ENCODE assay signal across 36 cellular contexts in genomic region chrY:20586161-20586560, GRCh38. TPM values are rescaled to one million over a fixed set of nuclear protein-coding genes. Genes with fewer than 3 reads are reported as not detected.
"Had no signal": no experiment of that assay in that cellular context is flagged by ENCODE, and none has a peak within 500 bp of the region (broad histone marks: within the 10 kb centered on the region; RNA-seq: fewer than 3 reads in every experiment).

No MANE protein-coding gene starts in this region.

- H3K4me3 Mint-ChIP-seq: activated naive CD8-positive, alpha-beta T cell; activated T-cell treated with anti-CD3 and anti-CD28 coated beads, Interleukin-2, amount 50 U/mL, for 24 hours; immature natural killer cell; mesothelial cell of epicardium; naive B cell; nephron progenitor cell; stimulated activated effector memory CD8-positive, alpha-beta T cell treated with anti-CD3 and anti-CD28 coated beads, Interleukin-12 subunit alpha, Interleukin-12 subunit beta, amount 100 ng/mL, for 72 hours had no signal

- H3K9me3 Mint-ChIP-seq: activated T-cell treated with anti-CD3 and anti-CD28 coated beads, Interleukin-2, amount 50 U/mL, for 24 hours; immature natural killer cell; mesothelial cell of epicardium; naive B cell; nephron progenitor cell; stimulated activated effector memory CD8-positive, alpha-beta T cell treated with anti-CD3 and anti-CD28 coated beads, Interleukin-12 subunit alpha, Interleukin-12 subunit beta, amount 100 ng/mL, for 72 hours had no signal

- H3K27ac ChIP-seq: brain microvascular endothelial cell, foreskin keratinocyte, heart left ventricle, neutrophil, ovary, stomach, thyroid gland, upper lobe of left lung, VCaP had no signal

- H3K27me3 Mint-ChIP-seq: activated naive CD8-positive, alpha-beta T cell; activated T-cell treated with anti-CD3 and anti-CD28 coated beads, Interleukin-2, amount 50 U/mL, for 24 hours; naive B cell; progenitor cell of endocrine pancreas had no signal

- H3K4me3 ChIP-seq: heart left ventricle, ovary, stomach, thyroid gland, upper lobe of left lung had no signal

- H3K36me3 ChIP-seq: brain microvascular endothelial cell, ovary, thyroid gland, upper lobe of left lung had no signal

- FAIRE-seq: endothelial cell of umbilical vein, kidney, small intestine, TTC549 had no signal

- H3K27me3 ChIP-seq: brain microvascular endothelial cell, foreskin keratinocyte, heart left ventricle, neutrophil, ovary, stomach, thyroid gland, upper lobe of left lung had no signal

- H3K36me3 Mint-ChIP-seq: immature natural killer cell, mesothelial cell of epicardium, naive B cell had no signal

- H3K4me1 Mint-ChIP-seq: immature natural killer cell; mesothelial cell of epicardium; naive B cell; nephron progenitor cell; stimulated activated effector memory CD8-positive, alpha-beta T cell treated with anti-CD3 and anti-CD28 coated beads, Interleukin-12 subunit alpha, Interleukin-12 subunit beta, amount 100 ng/mL, for 72 hours had no signal

- DNase-seq: activated CD4-positive, alpha-beta T cell treated with anti-CD3 and anti-CD28 coated beads for 48 hours; activated CD4-positive, alpha-beta T cell treated with anti-CD3 and anti-CD28 coated beads, Interleukin-2, amount 50 U/mL, for 48 hours; activated CD8-positive, alpha-beta memory T cell treated with anti-CD3 and anti-CD28 coated beads for 24 hours; activated CD8-positive, alpha-beta memory T cell treated with anti-CD3 and anti-CD28 coated beads, Interleukin-2, amount 50 U/mL, for 4 hours; activated T-cell treated with anti-CD3 and anti-CD28 coated beads, Interleukin-2, amount 50 U/mL, for 24 hours; aorta; brain microvascular endothelial cell; caudate nucleus; foreskin keratinocyte; heart left ventricle; hypothalamus; immature natural killer cell; kidney; left colon; naive B cell; nephron progenitor cell; ovary; retina; small intestine; stimulated activated CD4-positive, alpha-beta T cell treated with anti-CD3 and anti-CD28 coated beads, Interleukin-4, amount 100 ng/mL, for 24 hours; stomach; T-helper 9 cell; thyroid gland; upper lobe of left lung had no signal

- H3K4me1 ChIP-seq: foreskin keratinocyte, stomach, thyroid gland, upper lobe of left lung had no signal

- ATAC-seq: activated CD4-positive, CD25-positive, alpha-beta regulatory T cell treated with anti-CD3 and anti-CD28 coated beads, Interleukin-2, amount 50 U/mL, for 24 hours; foreskin keratinocyte; heart left ventricle; left colon; sciatic nerve; stimulated activated effector memory CD8-positive, alpha-beta T cell treated with anti-CD3 and anti-CD28 coated beads, Interleukin-12 subunit alpha, Interleukin-12 subunit beta, amount 100 ng/mL, for 72 hours had no signal

- H3K27ac Mint-ChIP-seq: activated naive CD8-positive, alpha-beta T cell; activated T-cell treated with anti-CD3 and anti-CD28 coated beads, Interleukin-2, amount 50 U/mL, for 24 hours; immature natural killer cell; mesothelial cell of epicardium; nephron progenitor cell; progenitor cell of endocrine pancreas; stimulated activated effector memory CD8-positive, alpha-beta T cell treated with anti-CD3 and anti-CD28 coated beads, Interleukin-12 subunit alpha, Interleukin-12 subunit beta, amount 100 ng/mL, for 72 hours had no signal

- H3K9me3 ChIP-seq: heart left ventricle, neutrophil, ovary, stomach, thyroid gland, upper lobe of left lung had no signal

RNA-seq across cellular contexts. Expression of gene EIF1AY, which starts 10.6 kb away (rescaled TPM):
- total RNA-seq: aorta, chondrocyte, fibroblast of lung, kidney, left colon, mesothelial cell of epicardium, ovary, progenitor cell of endocrine pancreas, sciatic nerve had no signal
- polyA plus RNA-seq: immature natural killer cell, ovary had no signal
